In the genomic region with DNA sequence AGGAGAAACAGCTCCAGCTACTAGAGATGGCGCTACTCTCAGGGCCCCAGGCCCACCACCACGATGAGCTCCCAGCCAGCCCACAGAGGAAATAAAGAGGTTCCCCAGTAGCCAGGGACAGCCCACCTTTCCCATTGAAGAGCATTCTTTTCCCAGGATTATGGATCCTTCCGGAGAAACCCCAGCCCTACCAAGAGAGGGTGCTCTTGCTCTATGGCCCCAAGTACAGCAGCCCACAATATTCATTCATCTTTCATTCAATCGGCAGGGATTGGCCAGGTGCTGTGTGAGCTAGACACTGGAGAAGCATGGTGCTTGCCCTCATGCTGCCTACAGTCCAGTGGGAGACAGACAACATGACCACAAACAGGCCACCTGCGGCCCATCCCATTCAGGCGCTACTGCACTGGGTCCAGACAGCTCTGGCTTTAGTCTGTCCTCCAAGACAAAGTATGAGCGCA, we compare ENCODE assay signal across 10 cellular contexts. TPM values are rescaled to one million over a fixed set of nuclear protein-coding genes. Genes with fewer than 3 reads are reported as not detected.
DNase-seq lines count a peak whose midpoint lies in the region; ATAC-seq, FAIRE-seq and TF ChIP-seq lines count a peak whose summit lies in the region.
"Had no signal": no experiment of that assay in that cellular context is flagged by ENCODE, and none has a peak within 500 bp of the region (broad histone marks: within the 10 kb centered on the region; RNA-seq: fewer than 3 reads in every experiment).

No MANE protein-coding gene starts in this region.

- H3K18ac ChIP-seq in IMR-90 (ENCODE audit: low read depth, low read length), result no peak overlapping the region

- H2BK20ac ChIP-seq in IMR-90 (ENCODE audit: low read depth, low read length), result no peak overlapping the region

- DNase-seq in BJ (ENCODE audit: low read depth) (no peak), IMR-90 (no peak), bronchial epithelial cell (ENCODE audit: low read depth) (peak; percentile 45), left lobe of liver (ENCODE audit: low spot score) (no peak), NCI-H2081 treated with DMSO at 0.1 percent for 48 hours (lab: John Stamatoyannopoulos, UW) (no peak), DMS153 treated with DMSO at 0.1 percent for 48 hours (lab: John Stamatoyannopoulos, UW; ENCODE audit: unreplicated experiment) (no peak)

- H4K8ac ChIP-seq in IMR-90 (ENCODE audit: low read depth in 2 of 2, low read length in 2 of 2), result no peak overlapping the region

- H3K36me3 ChIP-seq in BJ (ENCODE audit: control insufficient read depth, insufficient read depth, low read length) (no peaks in the 10 kb centered on the region), IMR-90 (ENCODE audit: control insufficient read depth, insufficient read depth, low read length) (no peaks in the 10 kb centered on the region), bronchial epithelial cell (ENCODE audit: control insufficient read depth, insufficient read depth, low read length) (no peaks in the 10 kb centered on the region)

- H2BK5ac ChIP-seq in IMR-90 (ENCODE audit: low read depth, low read length, poor library complexity, severe bottlenecking), result no peak overlapping the region

- WGBS in IMR-90 (ENCODE audit: extremely low coverage in 2 of 2, insufficient read length in 1 of 2), 2 experiments, result 96% methylated on average over 4 of the region's 7 CpGs; no CpG with 5 or more reads in 1 of the 2 experiments

- no TSS peak for BruUV-seq in IMR-90 (replicated peaks; lab: Mats Ljungman, UMichigan)

- H3K4ac ChIP-seq in IMR-90 (ENCODE audit: low read depth, low read length), result no peak overlapping the region

- H3K4me3 ChIP-seq in BJ (ENCODE audit: low read depth, low read length), result no peak overlapping the region
- H3K4me3 ChIP-seq in IMR-90 (ENCODE audit: insufficient read depth, low read depth, low read length), result no peak overlapping the region
- no peak overlapping the region for H3K4me3 ChIP-seq in bronchial epithelial cell (ENCODE audit: low read depth, low read length)

- CTCF ChIA-PET in BJ (lab: Yijun Ruan, JAX), result interaction anchor here (0.6 to 1.8 kb wide), 4 partner anchors 10 to 111 kb away, joined by 3 to 6 read pairs (median 4); no protein-coding TSS in a partner anchor
- CTCF ChIA-PET in IMR-90 (lab: Yijun Ruan, JAX), result no interaction called here

- ATAC-seq in IMR-90 (ENCODE audit: low read depth), result no peak
- ATAC-seq in left lobe of liver, result peak; percentile 97
- ATAC-seq in HG02938 (IDR thresholded peaks at IDR 0.05; ENCODE audit: unreplicated experiment), result no peak
- no peak for ATAC-seq in HG03571 (IDR thresholded peaks at IDR 0.05; ENCODE audit: unreplicated experiment)

- no peaks in the 10 kb centered on the region for H3K9me1 ChIP-seq in IMR-90 (ENCODE audit: insufficient read depth, low read length)

- H3K56ac ChIP-seq in IMR-90 (ENCODE audit: extremely low read depth, insufficient read depth, low read length), result no peak overlapping the region

- H2AFZ ChIP-seq in IMR-90 (replicated peaks; ENCODE audit: low read length, poor library complexity), result no peak overlapping the region

- no peak overlapping the region for H2AK5ac ChIP-seq in IMR-90 (ENCODE audit: low read depth, low read length)

- no peaks in the 10 kb centered on the region for H3K79me1 ChIP-seq in IMR-90 (ENCODE audit: low read depth in 1 of 2, low read length in 2 of 2)

- no peaks in the 10 kb centered on the region for H4K20me1 ChIP-seq in IMR-90 (ENCODE audit: insufficient read depth, low read length)

- H3K23ac ChIP-seq in IMR-90 (ENCODE audit: low read depth, low read length), result no peak overlapping the region

- no peak overlapping the region for H4K91ac ChIP-seq in IMR-90 (ENCODE audit: insufficient read depth, low read depth, low read length)

- no peak for FAIRE-seq in bronchial epithelial cell (lab: Jason Lieb, UNC)
- FAIRE-seq: G401.6, TTC549 had no signal

- in situ Hi-C loops in IMR-90 (cut with MboI; ENCODE audit: low sequenced_read_pairs), result no loop called here

- TF ChIP-seq CTCF in BJ (IDR thresholded peaks at IDR 0.05; ENCODE audit: insufficient read depth, low read depth, low read length) (peak; percentile 42), IMR-90 (conservative IDR thresholded peaks at IDR 0.05; ENCODE audit: low read depth, low read length) (peak; percentile 28; the same call in 1 of the 2 replicates), bronchial epithelial cell (IDR thresholded peaks at IDR 0.05; ENCODE audit: insufficient read depth, low read length, severe bottlenecking) (peak; percentile 81)

- no peak overlapping the region for H3K27ac ChIP-seq in IMR-90 (ENCODE audit: insufficient read depth, low read length)

- no peak overlapping the region for H3K9ac ChIP-seq in IMR-90 (ENCODE audit: low read depth, low read length)

- intact Hi-C loops in IMR-90 (cut with micrococcal nuclease), result no loop called here

- no peak overlapping the region for H2BK15ac ChIP-seq in IMR-90 (ENCODE audit: low read depth, low read length)

- H3K4me1 ChIP-seq in IMR-90 (ENCODE audit: control insufficient read depth, insufficient read depth, low read length), result no peaks in the 10 kb centered on the region; the same call in 1 of the 2 replicates

- no peak overlapping the region for H4K5ac ChIP-seq in IMR-90 (ENCODE audit: low read depth, low read length)

- peak; percentile 48 for TF ChIP-seq RAD21 in IMR-90 (IDR thresholded peaks at IDR 0.05; ENCODE audit: low read length)

- H2AK9ac ChIP-seq in IMR-90 (replicated peaks; ENCODE audit: low read depth, low read length, poor library complexity), result peak overlapping the region; percentile 23

- H3K9me3 ChIP-seq in IMR-90 (ENCODE audit: control insufficient read depth, insufficient read depth, low read length), result peaks cover 18% of the 10 kb centered on the region

- H3K27me3 ChIP-seq in BJ (ENCODE audit: control insufficient read depth, insufficient read depth, low read length) (no peaks in the 10 kb centered on the region; the same call in 1 of the 2 replicates), IMR-90 (ENCODE audit: control insufficient read depth, insufficient read depth, low read length) (peaks cover 30% of the 10 kb centered on the region), bronchial epithelial cell (ENCODE audit: control insufficient read depth, insufficient read depth, low read length) (no peaks in the 10 kb centered on the region)

- dilution Hi-C loops in IMR-90 (cut with HindIII; ENCODE audit: low sequenced_read_pairs, unreplicated experiment), result no loop called here

- H3K4me2 ChIP-seq in IMR-90 (ENCODE audit: low read depth, low read length), result no peak overlapping the region

- POLR2A ChIA-PET in BJ (lab: Charles Lee), result no interaction called here
- POLR2A ChIA-PET in IMR-90 (lab: Charles Lee; ENCODE audit: unreplicated experiment), result no interaction called here

- TF ChIP-seq POLR2A in IMR-90 (IDR thresholded peaks at IDR 0.05; ENCODE audit: low read depth, low read length), result no peak

- no peak overlapping the region for H3K14ac ChIP-seq in IMR-90 (replicated peaks; ENCODE audit: low read depth, low read length)

- H2BK120ac ChIP-seq in IMR-90 (ENCODE audit: low read depth, low read length), result no peak overlapping the region

TF ChIP-seq in IMR-90, 13 proteins besides CTCF, POLR2A, EP300 and RAD21:
- TF ChIP-seq MXI1 (IDR thresholded peaks at IDR 0.05; ENCODE audit: borderline replicate concordance, low read depth, low read length) (no peak), SMC3 (IDR thresholded peaks at IDR 0.05; ENCODE audit: low read depth, low read length) (0 out of 2 replicates have a peak, but pooled peaks have one; percentile 11), RCOR1 (IDR thresholded peaks at IDR 0.05; ENCODE audit: insufficient replicate concordance, low read length) (no peak)
TF ChIP-seq in IMR-90: peak in this region for 1.

RNA-seq across cellular contexts. Expression of a gene that starts 29.9 kb away (rescaled TPM):
- 29.0 and 38.4 TPM in 2 replicates for polyA plus RNA-seq in BJ (2011; rRNA removed)
- 7.4 and 13.0 TPM in 2 replicates for polyA minus RNA-seq in BJ (2011; rRNA and poly(A)+ RNA removed)
- 7.2 and 9.0 TPM in 2 replicates for total RNA-seq in IMR-90 (2012; rRNA removed)
- polyA plus RNA-seq in IMR-90 (2012; rRNA removed), result 28.1 and 31.8 TPM in 2 replicates
- 32.4 and 35.3 TPM in 2 replicates for polyA plus RNA-seq in IMR-90 (2012; cell fraction: cytosol; rRNA removed)
- 8.8 and 9.7 TPM in 2 replicates for polyA plus RNA-seq in IMR-90 (2012; cell fraction: nucleus; rRNA removed; ENCODE audit: low replicate concordance)
- total RNA-seq in bronchial epithelial cell, result 11.3 and 24.6 TPM in 2 replicates
- total RNA-seq in left lobe of liver, result 40.2 TPM

RNA-seq across cellular contexts. Expression of a gene that starts 36.6 kb away (rescaled TPM):
- polyA plus RNA-seq in BJ (2011; rRNA removed), result not detected in 2 replicates
- not detected in 2 replicates for polyA minus RNA-seq in BJ (2011; rRNA and poly(A)+ RNA removed)
- not detected in 2 replicates for total RNA-seq in IMR-90 (2012; rRNA removed)
- polyA plus RNA-seq in IMR-90 (2012; rRNA removed), result 0.02 and 0.07 TPM in 2 replicates
- under 0.01 and 0.02 TPM in 2 replicates for polyA plus RNA-seq in IMR-90 (2012; cell fraction: cytosol; rRNA removed)
- 0.01 and 0.05 TPM in 2 replicates for polyA plus RNA-seq in IMR-90 (2012; cell fraction: nucleus; rRNA removed; ENCODE audit: low replicate concordance)
- total RNA-seq in bronchial epithelial cell, result under 0.01 TPM in 1 of 2 replicates, not detected in the other
- total RNA-seq in left lobe of liver, result 0.23 TPM

RNA-seq across cellular contexts. Expression of a gene that starts 49.2 kb away (rescaled TPM):
- polyA plus RNA-seq in BJ (2011; rRNA removed) (65.6 and 83.1 TPM in 2 replicates), IMR-90 (2012; rRNA removed) (40.5 and 44.2 TPM in 2 replicates)
- polyA minus RNA-seq in BJ (2011; rRNA and poly(A)+ RNA removed), result 15.1 and 25.8 TPM in 2 replicates
- total RNA-seq in IMR-90 (2012; rRNA removed) (24.2 and 28.3 TPM in 2 replicates), bronchial epithelial cell (23.7 and 28.3 TPM in 2 replicates), left lobe of liver (21.3 TPM)
- 36.1 and 53.6 TPM in 2 replicates for polyA plus RNA-seq in IMR-90 (2012; cell fraction: cytosol; rRNA removed)
- polyA plus RNA-seq in IMR-90 (2012; cell fraction: nucleus; rRNA removed; ENCODE audit: low replicate concordance), result 41.6 and 43.1 TPM in 2 replicates

RNA-seq across cellular contexts. Expression of a gene that starts 54.9 kb away (rescaled TPM):
- polyA plus RNA-seq in BJ (2011; rRNA removed) (18.0 and 21.0 TPM in 2 replicates), IMR-90 (2012; rRNA removed) (12.3 and 14.8 TPM in 2 replicates)
- polyA minus RNA-seq in BJ (2011; rRNA and poly(A)+ RNA removed), result 8.4 and 12.3 TPM in 2 replicates
- total RNA-seq in IMR-90 (2012; rRNA removed) (5.3 and 5.4 TPM in 2 replicates), bronchial epithelial cell (7.4 and 20.0 TPM in 2 replicates), left lobe of liver (10.5 TPM)
- 7.8 and 8.6 TPM in 2 replicates for polyA plus RNA-seq in IMR-90 (2012; cell fraction: cytosol; rRNA removed)
- 28.6 and 31.8 TPM in 2 replicates for polyA plus RNA-seq in IMR-90 (2012; cell fraction: nucleus; rRNA removed; ENCODE audit: low replicate concordance)

Comparison
In these comparisons a context has a peak if more than half of its experiments do, and no peak if none do; other contexts are left out.
1. CTCF ChIP-seq: peak in every context shown above with its lines; median percentile 81 in bronchial epithelial cell; 42 in BJ; 28 in IMR-90.